In genomic region chr20:46660487-46660886, GRCh38 we compare ENCODE assay signal across 29 cellular contexts. TPM values are rescaled to one million over a fixed set of nuclear protein-coding genes. Genes with fewer than 3 reads are reported as not detected.
A peak's percentile ranks its signal among the peaks of the same experiment; 100 is the strongest.
DNase-seq lines count a peak whose midpoint lies in the region; ATAC-seq, FAIRE-seq and TF ChIP-seq lines count a peak whose summit lies in the region.
"Had no signal": no experiment of that assay in that cellular context is flagged by ENCODE, and none has a peak within 500 bp of the region (broad histone marks: within the 10 kb centered on the region; RNA-seq: fewer than 3 reads in every experiment).

No MANE protein-coding gene starts in this region.

- TF ChIP-seq RAD21 in HepG2 (CRISPR knock-in tag; IDR thresholded peaks at IDR 0.05): no peak
- TF ChIP-seq RAD21 in K562 (CRISPR knock-in tag; conservative IDR thresholded peaks at IDR 0.05 in 1 of 2, IDR thresholded peaks at IDR 0.05 in 1 of 2): no peak

- BruUV-seq in HepG2 (replicated peaks; lab: Mats Ljungman, UMichigan) (no TSS peak), K562 (replicated peaks; lab: Mats Ljungman, UMichigan) (no TSS peak)

- H3K9me1 ChIP-seq in K562 (ENCODE audit: control insufficient read depth, insufficient read depth, low read length): no peaks in the 10 kb centered on the region

- no peaks in the 10 kb centered on the region for H3K27me3 ChIP-seq in HepG2 (ENCODE audit: control insufficient read depth in 1 of 2, insufficient read depth in 2 of 2, low read length in 2 of 2)
- H3K27me3 ChIP-seq in right lobe of liver: no peaks in the 10 kb centered on the region
- H3K27me3 ChIP-seq in K562 (ENCODE audit: control insufficient read depth in 2 of 2, insufficient read depth in 2 of 2, low read length in 2 of 2): no peaks in the 10 kb centered on the region
- no peaks in the 10 kb centered on the region for H3K27me3 ChIP-seq in ovary
- H3K27me3 ChIP-seq: BE2C, BLaER1 had no signal

- DNase-seq in HepG2 (ENCODE audit: low spot score) (no peak), right lobe of liver (no peak), HTR-8/SVneo (ENCODE audit: insufficient read length, low spot score) (no peak), K562 (ENCODE audit: extremely low read depth in 1 of 4, low spot score in 3 of 4) (no peak), ovary (no peak)
- DNase-seq: 8988T; ACHN; BE2C; C1 segment of cervical spinal cord; CD4-positive, alpha-beta memory T cell; CD4-positive, CD25-positive, alpha-beta regulatory T cell; CD8-positive, alpha-beta memory T cell; COR-L47; DMS 273 treated with DMSO at 0.1 percent for 48 hours; DMS153; DMS53; DMS79; DND-41; EL; GDM1 had no signal

- no peak for TF ChIP-seq CTCF in HepG2 (CRISPR knock-in tag; IDR thresholded peaks at IDR 0.05)
- TF ChIP-seq CTCF in right lobe of liver (IDR thresholded peaks at IDR 0.05): no peak
- TF ChIP-seq CTCF in K562 (IDR thresholded peaks at IDR 0.05 in 2 of 3, conservative IDR thresholded peaks at IDR 0.05 in 1 of 3; ENCODE audit: insufficient read depth in 2 of 3, low read depth in 1 of 3, low read length in 3 of 3): no peak
- no peak for TF ChIP-seq CTCF in ovary (IDR thresholded peaks at IDR 0.05)

- H3K9ac ChIP-seq in HepG2 (ENCODE audit: insufficient read depth, low read depth, low read length) (no peak overlapping the region), K562 (ENCODE audit: insufficient read depth in 1 of 2, low read depth in 2 of 2, low read length in 2 of 2) (no peak overlapping the region)
- H3K9ac ChIP-seq: BLaER1 had no signal

- H3K36me3 ChIP-seq in HepG2 (replicated peaks in 1 of 2; ENCODE audit: control insufficient read depth in 1 of 2, insufficient read depth in 2 of 2, low read length in 2 of 2) (no peaks in the 10 kb centered on the region), right lobe of liver (no peaks in the 10 kb centered on the region), K562 (ENCODE audit: control insufficient read depth, insufficient read depth, low read length) (peaks cover 4% of the 10 kb centered on the region; the same call in 1 of the 3 replicates), ovary (no peaks in the 10 kb centered on the region)
- H3K36me3 ChIP-seq: BE2C, BLaER1 had no signal

- no peak overlapping the region for H3K4me2 ChIP-seq in HepG2 (ENCODE audit: low read depth, low read length)
- H3K4me2 ChIP-seq in K562 (ENCODE audit: insufficient read depth, low read length): no peak overlapping the region
- H3K4me2 ChIP-seq: BLaER1 had no signal

- CTCF ChIA-PET in HepG2 (lab: Yijun Ruan, JAX; ENCODE audit: low intra/inter-chr PET ratio, low total read pairs): no interaction called here
- CTCF ChIA-PET in K562 (lab: Yijun Ruan, JAX; ENCODE audit: low intra/inter-chr PET ratio): no interaction called here

- H3K4me1 ChIP-seq in HepG2 (ENCODE audit: insufficient read depth, low read length) (peaks cover 46% of the 10 kb centered on the region), right lobe of liver (no peaks in the 10 kb centered on the region), K562 (replicated peaks in 1 of 2; ENCODE audit: control insufficient read depth in 2 of 2, insufficient read depth in 2 of 2, low read length in 2 of 2) (no peaks in the 10 kb centered on the region; a peak in 1 of 5 replicates), ovary (ENCODE audit: insufficient read depth) (no peaks in the 10 kb centered on the region)
- H3K4me1 ChIP-seq: BE2C, BLaER1 had no signal

- no peak for ATAC-seq in HepG2
- no peak for ATAC-seq in right lobe of liver
- ATAC-seq in K562: no peak
- no peak for ATAC-seq in HG03571 (IDR thresholded peaks at IDR 0.05; ENCODE audit: unreplicated experiment)
- ATAC-seq: GM12878 had no signal

- in situ Hi-C loops in HepG2 (cut with HindIII; ENCODE audit: extremely low pct_ligation_motif_present, low pct_unique_long_range_greater_than_20kb): no loop called here
- in situ Hi-C loops in K562 (cut with MboI): no loop called here

- no peak overlapping the region for H3K4me3 ChIP-seq in HepG2 (replicated peaks in 1 of 3; ENCODE audit: insufficient read depth in 1 of 3, low read depth in 2 of 3, low read length in 3 of 3)
- no peak overlapping the region for H3K4me3 ChIP-seq in right lobe of liver
- no peak overlapping the region for H3K4me3 ChIP-seq in K562
- no peak overlapping the region for H3K4me3 ChIP-seq in ovary
- H3K4me3 ChIP-seq: BLaER1, GM12878 had no signal

- TF ChIP-seq POLR2A in HepG2 (IDR thresholded peaks at IDR 0.05; ENCODE audit: insufficient read depth in 1 of 2, low read depth in 2 of 2, low read length in 2 of 2): no peak
- TF ChIP-seq POLR2A in right lobe of liver (IDR thresholded peaks at IDR 0.05): no peak
- no peak for TF ChIP-seq POLR2A in K562 (conservative IDR thresholded peaks at IDR 0.05)
- no peak for TF ChIP-seq POLR2A in ovary (IDR thresholded peaks at IDR 0.05)

- FAIRE-seq in HepG2 (lab: Jason Lieb, UNC) (no peak), HTR-8/SVneo (lab: Jason Lieb, UNC) (peak; percentile 84), K562 (lab: Jason Lieb, UNC) (no peak)
- FAIRE-seq: A204.1, GM12878, GM12892, GM18507 had no signal

- H2AFZ ChIP-seq in HepG2 (ENCODE audit: low read length): no peak overlapping the region
- no peak overlapping the region for H2AFZ ChIP-seq in K562 (ENCODE audit: low read depth, low read length)

- H4K20me1 ChIP-seq in HepG2 (ENCODE audit: insufficient read depth, low read length) (no peaks in the 10 kb centered on the region), K562 (replicated peaks; ENCODE audit: control insufficient read depth, insufficient read depth, low read length) (no peaks in the 10 kb centered on the region)
- H4K20me1 ChIP-seq: BLaER1 had no signal

- H3K27ac ChIP-seq in HepG2 (ENCODE audit: extremely low read length, insufficient read depth, low read length) (no peak overlapping the region), right lobe of liver (no peak overlapping the region), K562 (ENCODE audit: extremely low read depth, low read depth, low read length) (no peak overlapping the region), ovary (no peak overlapping the region)
- H3K27ac ChIP-seq: BLaER1 had no signal

- POLR2A ChIA-PET in HepG2 (lab: Yijun Ruan, JAX): interaction anchor here (0.6 kb wide), 1 partner anchor 16 kb away, joined by 4 read pairs; no protein-coding TSS in a partner anchor
- POLR2A ChIA-PET in K562 (lab: Yijun Ruan, JAX): no interaction called here

- no peak for TF ChIP-seq EP300 in HepG2 (IDR thresholded peaks at IDR 0.05; ENCODE audit: low read depth in 2 of 2, low read length in 2 of 2)
- no peak for TF ChIP-seq EP300 in HepG2 (CRISPR knock-in tag; IDR thresholded peaks at IDR 0.05; ENCODE audit: borderline replicate concordance)
- TF ChIP-seq EP300 in K562 (IDR thresholded peaks at IDR 0.05; ENCODE audit: low read length): no peak
- TF ChIP-seq EP300 in ovary (IDR thresholded peaks at IDR 0.05): no peak

- 86% methylated on average over 4 of the region's 4 CpGs for WGBS in HepG2 (ENCODE audit: low lambda C conversion rate)
- 75% methylated on average over 4 of the region's 4 CpGs for WGBS in right lobe of liver (ENCODE audit: insufficient coverage, low coverage, low lambda C conversion rate, missing lambda C conversion rate)
- 58% methylated on average over 4 of the region's 4 CpGs for WGBS in K562 (ENCODE audit: insufficient coverage, low coverage, missing lambda C conversion rate)
- 89 to 92% (median 91%) methylated on average over 4 of the region's 4 CpGs for WGBS in ovary, 3 donors

- no peaks in the 10 kb centered on the region for H3K79me2 ChIP-seq in HepG2 (ENCODE audit: insufficient read depth, low read length)
- no peaks in the 10 kb centered on the region for H3K79me2 ChIP-seq in K562 (ENCODE audit: control insufficient read depth, insufficient read depth, low read length)

- H3K9me3 ChIP-seq in HepG2 (ENCODE audit: low read length): peaks cover 6% of the 10 kb centered on the region
- no peaks in the 10 kb centered on the region for H3K9me3 ChIP-seq in right lobe of liver
- H3K9me3 ChIP-seq in K562 (replicated peaks; ENCODE audit: control insufficient read depth, insufficient read depth, low read depth, low read length): no peaks in the 10 kb centered on the region
- H3K9me3 ChIP-seq in ovary: no peaks in the 10 kb centered on the region
- H3K9me3 ChIP-seq: BE2C, BLaER1 had no signal

- intact Hi-C loops in HepG2 (cut with micrococcal nuclease; ENCODE audit: unreplicated experiment) (no loop called here), right lobe of liver (cut with DNase I) (no loop called here), K562 (cut with micrococcal nuclease) (no loop called here), ovary (cut with DNase I) (no loop called here)

RNA-seq across cellular contexts. Expression of gene SLC13A3, which starts 9.2 kb away (rescaled TPM):
- total RNA-seq in HepG2 (2016; rRNA removed; fragmentation: Illumina TruSeq; extraction: Trizol) (27.9 and 66.5 TPM in 2 replicates), right lobe of liver (10 to 100 TPM in 3 of 6 experiments, 1 to 10 TPM in 3; 3.7 to 14.6 (median 9.3) TPM), K562 (2014; rRNA removed) (9.9 and 10.0 TPM in 2 replicates), K562 (2014; rRNA removed; fragmentation: Illumina TruSeq; extraction: Trizol) (8.5 and 8.8 TPM in 2 replicates), K562 (2015; rRNA removed; fragmentation: Illumina TruSeq; extraction: Trizol) (6.4 and 7.1 TPM in 2 replicates), K562 (2021) (14.9 and 16.4 TPM in 2 replicates), ovary (1 to 10 TPM in 6 of 7 donors, under 1 TPM in 1; 0.36 to 6.1 (median 4.6) TPM)
- 23.8 and 30.4 TPM in 2 replicates for total RNA-seq in HepG2 (2016; cell fraction: cytosol; rRNA removed; fragmentation: Illumina TruSeq; extraction: Trizol; ENCODE audit: low read depth)
- total RNA-seq in HepG2 (2016; cell fraction: insoluble cytoplasmic fraction; rRNA removed; fragmentation: Illumina TruSeq; extraction: Trizol): 29.2 and 65.4 TPM in 2 replicates
- 25.6 and 35.7 TPM in 2 replicates for total RNA-seq in HepG2 (2016; cell fraction: membrane; rRNA removed; fragmentation: Illumina TruSeq; extraction: Trizol)
- 59.9 and 65.1 TPM in 2 replicates for total RNA-seq in HepG2 (2016; cell fraction: nucleus; rRNA removed; fragmentation: Illumina TruSeq; extraction: Trizol)
- polyA plus RNA-seq in HepG2 (2011; rRNA removed) (63.3 and 76.0 TPM in 2 replicates), K562 (2011; rRNA removed) (8.5 and 11.2 TPM in 2 replicates), K562 (2014; fragmentation: Illumina TruSeq; extraction: Trizol) (15.0 and 15.7 TPM in 2 replicates), K562 (2014; fragmentation: Nextera tagmentation; extraction: Ambion mirVana) (1 to 10 TPM; 5.5 to 7.3 TPM), K562 (2014; rRNA removed) (7.9 and 9.1 TPM in 2 replicates), ovary (1 to 10 TPM; 1.3 to 7.1 TPM)
- 40.8 and 74.9 TPM in 2 replicates for polyA plus RNA-seq in HepG2 (2011; cell fraction: cytosol; rRNA removed)
- 88.1 and 138 TPM in 2 replicates for polyA plus RNA-seq in HepG2 (2011; cell fraction: nucleus; rRNA removed)
- polyA plus RNA-seq in HepG2 (2012): 42.2 and 59.1 TPM in 2 replicates
- 25.1 and 35.1 TPM in 2 replicates for polyA plus RNA-seq in HepG2 (2016; cell fraction: cytosol; fragmentation: Illumina TruSeq; extraction: Trizol; ENCODE audit: low read depth)
- 30.5 and 31.8 TPM in 2 replicates for polyA plus RNA-seq in HepG2 (2016; cell fraction: insoluble cytoplasmic fraction; fragmentation: Illumina TruSeq; extraction: Trizol; ENCODE audit: low read depth)
- 24.6 and 30.2 TPM in 2 replicates for polyA plus RNA-seq in HepG2 (2016; cell fraction: membrane; fragmentation: Illumina TruSeq; extraction: Trizol; ENCODE audit: low read depth)
- polyA plus RNA-seq in HepG2 (2016; cell fraction: nucleus; fragmentation: Illumina TruSeq; extraction: Trizol; ENCODE audit: insufficient read depth, low read depth): 99.0 and 99.2 TPM in 2 replicates
- polyA minus RNA-seq in HepG2 (2011; rRNA and poly(A)+ RNA removed; ENCODE audit: low replicate concordance): 0.42 and 193 TPM in 2 replicates
- polyA minus RNA-seq in HepG2 (2011; cell fraction: cytosol; rRNA and poly(A)+ RNA removed): 32.3 and 43.5 TPM in 2 replicates
- polyA minus RNA-seq in HepG2 (2011; cell fraction: nucleus; rRNA and poly(A)+ RNA removed): 50.4 and 63.9 TPM in 2 replicates
- total RNA-seq in K562 (2011; cell fraction: chromatin; rRNA removed; ENCODE audit: low replicate concordance): 16.8 and 17.8 TPM in 2 replicates
- total RNA-seq in K562 (2011; cell fraction: nucleolus; rRNA removed): 12.0 and 14.7 TPM in 2 replicates
- 20.2 and 32.4 TPM in 2 replicates for total RNA-seq in K562 (2011; cell fraction: nucleoplasm; rRNA removed)
- polyA plus RNA-seq in K562 (2011; cell fraction: cytosol; rRNA removed): 6.1 and 11.5 TPM in 2 replicates
- 12.4 and 12.9 TPM in 2 replicates for polyA plus RNA-seq in K562 (2011; cell fraction: nucleus; rRNA removed)
- polyA plus RNA-seq in K562 (2012): 9.8 and 12.8 TPM in 2 replicates
- 9.0 and 11.4 TPM in 2 replicates for polyA minus RNA-seq in K562 (2011; rRNA and poly(A)+ RNA removed)
- polyA minus RNA-seq in K562 (2011; cell fraction: cytosol; rRNA and poly(A)+ RNA removed): 6.6 and 8.1 TPM in 2 replicates
- polyA minus RNA-seq in K562 (2011; cell fraction: nucleus; rRNA and poly(A)+ RNA removed): 6.6 and 14.7 TPM in 2 replicates
- total RNA-seq: G401 had no signal
- polyA plus RNA-seq: CD14-positive monocyte; CD4-positive, alpha-beta memory T cell; CD4-positive, CD25-positive, alpha-beta regulatory T cell; CD8-positive, alpha-beta memory T cell had no signal

RNA-seq across cellular contexts. Expression of gene TP53RK, which starts 28.8 kb away (rescaled TPM):
- 25.5 and 31.0 TPM in 2 replicates for total RNA-seq in HepG2 (2016; rRNA removed; fragmentation: Illumina TruSeq; extraction: Trizol)
- total RNA-seq in HepG2 (2016; cell fraction: cytosol; rRNA removed; fragmentation: Illumina TruSeq; extraction: Trizol; ENCODE audit: low read depth): 5.6 and 7.0 TPM in 2 replicates
- total RNA-seq in HepG2 (2016; cell fraction: insoluble cytoplasmic fraction; rRNA removed; fragmentation: Illumina TruSeq; extraction: Trizol): 26.0 and 33.1 TPM in 2 replicates
- 12.6 and 14.4 TPM in 2 replicates for total RNA-seq in HepG2 (2016; cell fraction: membrane; rRNA removed; fragmentation: Illumina TruSeq; extraction: Trizol)
- 15.4 and 17.9 TPM in 2 replicates for total RNA-seq in HepG2 (2016; cell fraction: nucleus; rRNA removed; fragmentation: Illumina TruSeq; extraction: Trizol)
- 11.3 and 12.9 TPM in 2 replicates for polyA plus RNA-seq in HepG2 (2011; rRNA removed)
- polyA plus RNA-seq in HepG2 (2011; cell fraction: cytosol; rRNA removed): 9.0 and 10.2 TPM in 2 replicates
- 4.4 and 5.3 TPM in 2 replicates for polyA plus RNA-seq in HepG2 (2011; cell fraction: nucleus; rRNA removed)
- 10.7 and 12.3 TPM in 2 replicates for polyA plus RNA-seq in HepG2 (2012)
- polyA plus RNA-seq in HepG2 (2016; cell fraction: cytosol; fragmentation: Illumina TruSeq; extraction: Trizol; ENCODE audit: low read depth): 3.9 and 4.7 TPM in 2 replicates
- 28.1 and 30.7 TPM in 2 replicates for polyA plus RNA-seq in HepG2 (2016; cell fraction: insoluble cytoplasmic fraction; fragmentation: Illumina TruSeq; extraction: Trizol; ENCODE audit: low read depth)
- 7.3 and 9.0 TPM in 2 replicates for polyA plus RNA-seq in HepG2 (2016; cell fraction: membrane; fragmentation: Illumina TruSeq; extraction: Trizol; ENCODE audit: low read depth)
- polyA plus RNA-seq in HepG2 (2016; cell fraction: nucleus; fragmentation: Illumina TruSeq; extraction: Trizol; ENCODE audit: insufficient read depth, low read depth): 18.2 and 18.6 TPM in 2 replicates
- 9.2 and 11.2 TPM in 2 replicates for polyA minus RNA-seq in HepG2 (2011; rRNA and poly(A)+ RNA removed; ENCODE audit: low replicate concordance)
- 10.6 and 11.6 TPM in 2 replicates for polyA minus RNA-seq in HepG2 (2011; cell fraction: cytosol; rRNA and poly(A)+ RNA removed)
- polyA minus RNA-seq in HepG2 (2011; cell fraction: nucleus; rRNA and poly(A)+ RNA removed): 12.6 and 13.1 TPM in 2 replicates
- 1 to 10 TPM; 3.1 to 10.0 (median 5.2) TPM for total RNA-seq in right lobe of liver
- 8.1 and 13.3 TPM in 2 replicates for total RNA-seq in K562 (2011; cell fraction: chromatin; rRNA removed; ENCODE audit: low replicate concordance)
- total RNA-seq in K562 (2011; cell fraction: nucleolus; rRNA removed): 8.9 and 10.0 TPM in 2 replicates
- 12.8 and 19.0 TPM in 2 replicates for total RNA-seq in K562 (2011; cell fraction: nucleoplasm; rRNA removed)
- 35.1 and 43.5 TPM in 2 replicates for total RNA-seq in K562 (2014; rRNA removed)
- 17.2 and 18.4 TPM in 2 replicates for total RNA-seq in K562 (2014; rRNA removed; fragmentation: Illumina TruSeq; extraction: Trizol)
- total RNA-seq in K562 (2015; rRNA removed; fragmentation: Illumina TruSeq; extraction: Trizol): 16.7 and 18.0 TPM in 2 replicates
- 12.9 and 16.4 TPM in 2 replicates for total RNA-seq in K562 (2021)
- 14.4 and 18.3 TPM in 2 replicates for polyA plus RNA-seq in K562 (2011; rRNA removed)
- 9.9 and 11.6 TPM in 2 replicates for polyA plus RNA-seq in K562 (2011; cell fraction: cytosol; rRNA removed)
- polyA plus RNA-seq in K562 (2011; cell fraction: nucleus; rRNA removed): 5.7 and 7.0 TPM in 2 replicates
- 9.6 and 12.2 TPM in 2 replicates for polyA plus RNA-seq in K562 (2012)
- 10.7 and 13.2 TPM in 2 replicates for polyA plus RNA-seq in K562 (2014; fragmentation: Illumina TruSeq; extraction: Trizol)
- 1 to 10 TPM; 2.9 to 4.2 TPM for polyA plus RNA-seq in K562 (2014; fragmentation: Nextera tagmentation; extraction: Ambion mirVana)
- 18.5 and 24.8 TPM in 2 replicates for polyA plus RNA-seq in K562 (2014; rRNA removed)
- 9.8 and 12.9 TPM in 2 replicates for polyA minus RNA-seq in K562 (2011; rRNA and poly(A)+ RNA removed)
- polyA minus RNA-seq in K562 (2011; cell fraction: cytosol; rRNA and poly(A)+ RNA removed): 6.1 and 6.4 TPM in 2 replicates
- polyA minus RNA-seq in K562 (2011; cell fraction: nucleus; rRNA and poly(A)+ RNA removed): 6.5 and 10.7 TPM in 2 replicates
- total RNA-seq in ovary: 10 to 100 TPM; 11.3 to 17.3 (median 13.4) TPM
- 10 to 100 TPM in 1 of 2 donors, 1 to 10 TPM in 1; 7.7 to 17.5 TPM for polyA plus RNA-seq in ovary

RNA-seq across cellular contexts. Expression of gene SLC2A10, which starts 49.0 kb away (rescaled TPM):
- 9.6 and 16.0 TPM in 2 replicates for total RNA-seq in HepG2 (2016; rRNA removed; fragmentation: Illumina TruSeq; extraction: Trizol)
- total RNA-seq in HepG2 (2016; cell fraction: cytosol; rRNA removed; fragmentation: Illumina TruSeq; extraction: Trizol; ENCODE audit: low read depth): 12.4 and 15.5 TPM in 2 replicates
- 7.8 and 15.9 TPM in 2 replicates for total RNA-seq in HepG2 (2016; cell fraction: insoluble cytoplasmic fraction; rRNA removed; fragmentation: Illumina TruSeq; extraction: Trizol)
- total RNA-seq in HepG2 (2016; cell fraction: membrane; rRNA removed; fragmentation: Illumina TruSeq; extraction: Trizol): 13.5 and 14.9 TPM in 2 replicates
- total RNA-seq in HepG2 (2016; cell fraction: nucleus; rRNA removed; fragmentation: Illumina TruSeq; extraction: Trizol): 16.7 and 19.1 TPM in 2 replicates
- 16.7 and 18.4 TPM in 2 replicates for polyA plus RNA-seq in HepG2 (2011; rRNA removed)
- polyA plus RNA-seq in HepG2 (2011; cell fraction: cytosol; rRNA removed): 13.3 and 15.0 TPM in 2 replicates
- polyA plus RNA-seq in HepG2 (2011; cell fraction: nucleus; rRNA removed): 17.7 and 19.3 TPM in 2 replicates
- 9.6 and 17.7 TPM in 2 replicates for polyA plus RNA-seq in HepG2 (2012)
- 13.4 and 16.9 TPM in 2 replicates for polyA plus RNA-seq in HepG2 (2016; cell fraction: cytosol; fragmentation: Illumina TruSeq; extraction: Trizol; ENCODE audit: low read depth)
- polyA plus RNA-seq in HepG2 (2016; cell fraction: insoluble cytoplasmic fraction; fragmentation: Illumina TruSeq; extraction: Trizol; ENCODE audit: low read depth): 8.0 and 9.1 TPM in 2 replicates
- polyA plus RNA-seq in HepG2 (2016; cell fraction: membrane; fragmentation: Illumina TruSeq; extraction: Trizol; ENCODE audit: low read depth): 10.5 and 11.4 TPM in 2 replicates
- polyA plus RNA-seq in HepG2 (2016; cell fraction: nucleus; fragmentation: Illumina TruSeq; extraction: Trizol; ENCODE audit: insufficient read depth, low read depth): 19.6 and 21.1 TPM in 2 replicates
- 56.1 TPM in 1 of 2 replicates, not detected in the other for polyA minus RNA-seq in HepG2 (2011; rRNA and poly(A)+ RNA removed; ENCODE audit: low replicate concordance)
- polyA minus RNA-seq in HepG2 (2011; cell fraction: cytosol; rRNA and poly(A)+ RNA removed): 17.8 and 20.0 TPM in 2 replicates
- 22.7 and 27.8 TPM in 2 replicates for polyA minus RNA-seq in HepG2 (2011; cell fraction: nucleus; rRNA and poly(A)+ RNA removed)
- 10 to 100 TPM; 35.4 to 47.3 (median 42.7) TPM for total RNA-seq in right lobe of liver
- 0.21 TPM in 1 of 2 replicates, not detected in the other for total RNA-seq in K562 (2011; cell fraction: chromatin; rRNA removed; ENCODE audit: low replicate concordance)
- total RNA-seq in K562 (2011; cell fraction: nucleolus; rRNA removed): 1.0 and 1.8 TPM in 2 replicates
- total RNA-seq in K562 (2011; cell fraction: nucleoplasm; rRNA removed): 1.7 and 1.9 TPM in 2 replicates
- total RNA-seq in K562 (2014; rRNA removed): 0.86 and 1.8 TPM in 2 replicates
- 0.06 and 0.07 TPM in 2 replicates for total RNA-seq in K562 (2014; rRNA removed; fragmentation: Illumina TruSeq; extraction: Trizol)
- total RNA-seq in K562 (2015; rRNA removed; fragmentation: Illumina TruSeq; extraction: Trizol): 0.22 and 0.57 TPM in 2 replicates
- total RNA-seq in K562 (2021): 0.16 and 0.58 TPM in 2 replicates
- polyA plus RNA-seq in K562 (2011; rRNA removed): 0.10 and 0.38 TPM in 2 replicates
- polyA plus RNA-seq in K562 (2011; cell fraction: cytosol; rRNA removed): 0.22 and 0.33 TPM in 2 replicates
- 1.1 and 1.7 TPM in 2 replicates for polyA plus RNA-seq in K562 (2011; cell fraction: nucleus; rRNA removed)
- polyA plus RNA-seq in K562 (2012): 0.64 and 2.1 TPM in 2 replicates
- 0.12 and 0.14 TPM in 2 replicates for polyA plus RNA-seq in K562 (2014; fragmentation: Illumina TruSeq; extraction: Trizol)
- polyA plus RNA-seq in K562 (2014; fragmentation: Nextera tagmentation; extraction: Ambion mirVana): under 1 TPM; 0.01 to 0.08 TPM
- polyA plus RNA-seq in K562 (2014; rRNA removed): 0.04 and 0.11 TPM in 2 replicates
- polyA minus RNA-seq in K562 (2011; rRNA and poly(A)+ RNA removed): 0.07 and 0.84 TPM in 2 replicates
- polyA minus RNA-seq in K562 (2011; cell fraction: cytosol; rRNA and poly(A)+ RNA removed): 0.82 TPM in 1 of 2 replicates, not detected in the other
- polyA minus RNA-seq in K562 (2011; cell fraction: nucleus; rRNA and poly(A)+ RNA removed): 1.4 TPM in 1 of 2 replicates, not detected in the other
- 10 to 100 TPM in 5 of 7 donors, 1 to 10 TPM in 2; 7.3 to 27.7 (median 15.1) TPM for total RNA-seq in ovary
- 10 to 100 TPM; 11.0 to 18.4 TPM for polyA plus RNA-seq in ovary
- total RNA-seq: A673; CD4-positive, alpha-beta memory T cell; CD4-positive, CD25-positive, alpha-beta regulatory T cell; CD8-positive, alpha-beta memory T cell; GM12878 had no signal
- polyA plus RNA-seq: CD14-positive monocyte; CD4-positive, alpha-beta memory T cell; CD4-positive, CD25-positive, alpha-beta regulatory T cell; GM12878 had no signal
